ENCODE assay signal across 9 cellular contexts in genomic region chr19:36377541-36378178, GRCh38. TPM values are rescaled to one million over a fixed set of nuclear protein-coding genes. Genes with fewer than 3 reads are reported as not detected.
DNase-seq lines count a peak whose midpoint lies in the region; ATAC-seq and TF ChIP-seq lines count a peak whose summit lies in the region.
"Had no signal": no experiment of that assay in that cellular context is flagged by ENCODE, and none has a peak within 500 bp of the region (broad histone marks: within the 10 kb centered on the region; RNA-seq: fewer than 3 reads in every experiment).

No MANE protein-coding gene starts in this region.

- no peak overlapping the region for H2AFZ ChIP-seq in Loucy (ENCODE audit: low read length)

- H3K9me3 Mint-ChIP-seq in natural killer cell = peaks cover 0 to 1% of the 10 kb centered on the region in 2 donors

- H3K27ac ChIP-seq in dorsolateral prefrontal cortex = peak overlapping the region in 43 of 59 donors; percentile 62 to 97 (median 89)

- intact Hi-C loops in dorsolateral prefrontal cortex (cut with DNase I) (loop anchor here in 1 of 2 donors (2.0 to 5.0 kb wide), 3 partner anchors 41 to 111 kb away; partner anchors contain the start of genes ZFP82 and ZNF566), natural killer cell (cut with micrococcal nuclease) (loop anchor here (2.0 to 10.0 kb wide), 4 partner anchors 307 to 835 kb away; partner anchors contain the start of genes ZNF567, ZNF585B and ZNF850)

- no peak for DNase-seq in BJ (ENCODE audit: low read depth)
- peak in 1 of 10 donors; percentile 8 for DNase-seq in dorsolateral prefrontal cortex
- DNase-seq in natural killer cell = no peak
- DNase-seq in COLO829 (ENCODE audit: low spot score) = no peak
- no peak for DNase-seq in activated CD4-positive, CD25-positive, alpha-beta regulatory T cell treated with anti-CD3 and anti-CD28 coated beads, Interleukin-2, amount 50 U/mL, for 72 hours
- DNase-seq in omental fat pad (ENCODE audit: low spot score) = no peak
- no peak for DNase-seq in hippocampal formation (lab: John Stamatoyannopoulos, UW)
- DNase-seq: SHP77 treated with DMSO at 0.1 percent for 48 hours had no signal

- no peak for TF ChIP-seq CTCF in BJ (IDR thresholded peaks at IDR 0.05; ENCODE audit: insufficient read depth, low read depth, low read length)
- no peak for TF ChIP-seq CTCF in Loucy (conservative IDR thresholded peaks at IDR 0.05; ENCODE audit: low read length)
- TF ChIP-seq CTCF in dorsolateral prefrontal cortex (IDR thresholded peaks at IDR 0.05 in 54 of 56, conservative IDR thresholded peaks at IDR 0.05 in 2 of 56; ENCODE audit: low read depth in 1 of 56, partially characterized antibody in 56 of 56) = no peak
- TF ChIP-seq CTCF in natural killer cell (IDR thresholded peaks at IDR 0.05) = no peak
- no peak for TF ChIP-seq CTCF in omental fat pad (IDR thresholded peaks at IDR 0.05)

- H3K36me3 Mint-ChIP-seq in natural killer cell = no peaks in the 10 kb centered on the region

- peaks cover 12% of the 10 kb centered on the region for H4K20me1 ChIP-seq in Loucy (ENCODE audit: insufficient read depth, low read length, poor library complexity, severe bottlenecking)

- H3K4me3 Mint-ChIP-seq in natural killer cell = peak overlapping the region; percentile 88

- CTCF ChIA-PET in BJ (lab: Yijun Ruan, JAX) = interaction anchor here (1.4 kb wide), 1 partner anchor 9 kb away, joined by 5 read pairs; no protein-coding TSS in a partner anchor

- H3K4me2 ChIP-seq in Loucy (ENCODE audit: low read depth, low read length, poor library complexity, severe bottlenecking) = peak overlapping the region; percentile 88

- no peak for ATAC-seq in natural killer cell
- no peak for ATAC-seq in omental fat pad (ENCODE audit: low FRiP score)

- peaks cover 18 to 23% of the 10 kb centered on the region in 2 donors for H3K4me1 Mint-ChIP-seq in natural killer cell

- H3F3A ChIP-seq in Loucy (ENCODE audit: low read depth) = no peaks in the 10 kb centered on the region

- H3K9me2 ChIP-seq in Loucy (replicated peaks; ENCODE audit: low read depth, low read length) = no peaks in the 10 kb centered on the region

- H3K27me3 Mint-ChIP-seq in natural killer cell (ENCODE audit: low read depth in 2 of 2) = no peaks in the 10 kb centered on the region

- peak overlapping the region; percentile 65 for H3K4me3 ChIP-seq in BJ (ENCODE audit: low read depth, low read length)
- peak overlapping the region; percentile 91 for H3K4me3 ChIP-seq in Loucy (ENCODE audit: low read length, poor library complexity, severe bottlenecking)
- peak overlapping the region in 58 of 59 donors; percentile 0 to 96 (median 86) for H3K4me3 ChIP-seq in dorsolateral prefrontal cortex

- no peaks in the 10 kb centered on the region for H3K27me3 ChIP-seq in BJ (ENCODE audit: control insufficient read depth, insufficient read depth, low read length)
- H3K27me3 ChIP-seq in Loucy (ENCODE audit: insufficient read depth, low read length, poor library complexity, severe bottlenecking) = no peaks in the 10 kb centered on the region
- no peaks in the 10 kb centered on the region for H3K27me3 ChIP-seq in dorsolateral prefrontal cortex

- POLR2A ChIA-PET in BJ (lab: Charles Lee) = no interaction called here

- no peaks in the 10 kb centered on the region for H3K36me3 ChIP-seq in BJ (ENCODE audit: control insufficient read depth, insufficient read depth, low read length)
- no peaks in the 10 kb centered on the region for H3K36me3 ChIP-seq in Loucy (ENCODE audit: insufficient read depth, low read length)

- H3K9me3 ChIP-seq in Loucy (ENCODE audit: insufficient read depth, low read depth, low read length) = no peaks in the 10 kb centered on the region

- H3K4me1 ChIP-seq in Loucy (ENCODE audit: insufficient read depth, low read length, poor library complexity, severe bottlenecking) = peaks cover 12% of the 10 kb centered on the region

- peak overlapping the region; percentile 76 for H3K9ac ChIP-seq in Loucy (ENCODE audit: low read depth, low read length, poor library complexity, severe bottlenecking)

- H3K27ac Mint-ChIP-seq in natural killer cell = peak overlapping the region; percentile 89 to 98

- peaks cover 27% of the 10 kb centered on the region; the same call in 1 of the 2 replicates for H3K79me2 ChIP-seq in Loucy (ENCODE audit: insufficient read depth, low read length)

RNA-seq across cellular contexts. Expression of gene ZFP14, which starts 1.3 kb away (rescaled TPM):
- polyA plus RNA-seq in BJ (2011; rRNA removed) = 0.87 and 1.5 TPM in 2 replicates
- polyA minus RNA-seq in BJ (2011; rRNA and poly(A)+ RNA removed) = 0.87 and 1.00 TPM in 2 replicates
- total RNA-seq in dorsolateral prefrontal cortex = 10 to 100 TPM; 12.3 to 23.4 (median 16.5) TPM
- total RNA-seq in natural killer cell = 1 to 10 TPM; 7.4 to 8.2 (median 7.8) TPM
- total RNA-seq in omental fat pad = 10 to 100 TPM in 1 of 4 donors, 1 to 10 TPM in 3; 1.4 to 10.4 (median 3.2) TPM

RNA-seq across cellular contexts. Expression of gene ZFP82, which starts 40.8 kb away (rescaled TPM):
- polyA plus RNA-seq in BJ (2011; rRNA removed) = 1.8 and 3.8 TPM in 2 replicates
- 3.1 and 4.3 TPM in 2 replicates for polyA minus RNA-seq in BJ (2011; rRNA and poly(A)+ RNA removed)
- 10 to 100 TPM in 119 of 120 experiments, 1 to 10 TPM in 1; 7.3 to 21.1 (median 13.8) TPM for total RNA-seq in dorsolateral prefrontal cortex
- total RNA-seq in natural killer cell = 1 to 10 TPM; 2.3 to 4.1 (median 3.6) TPM
- 1 to 10 TPM; 2.9 to 5.6 (median 4.0) TPM for total RNA-seq in omental fat pad
